Comparison of ENCODE assay signal across 13 cellular contexts in genomic region chr21:36657290-36657689, GRCh38. TPM values are rescaled to one million over a fixed set of nuclear protein-coding genes. Genes with fewer than 3 reads are reported as not detected.
"Had no signal": no experiment of that assay in that cellular context is flagged by ENCODE, and none has a peak within 500 bp of the region (broad histone marks: within the 10 kb centered on the region; RNA-seq: fewer than 3 reads in every experiment).

No MANE protein-coding gene starts in this region.

RNA-seq across cellular contexts. Expression of gene SIM2, which starts 41.6 kb away (rescaled TPM):
- total RNA-seq: naive thymus-derived CD8-positive, alpha-beta T cell; natural killer cell; neural crest cell; occipital lobe; posterior vena cava; right atrium auricular region; right cardiac atrium; right lobe of liver; sciatic nerve; sigmoid colon; smooth muscle cell; spleen had no signal
- polyA plus RNA-seq: neural cell, right cardiac atrium, spleen had no signal
